Comparison of ENCODE assay signal across 8 cellular contexts in the genomic region with DNA sequence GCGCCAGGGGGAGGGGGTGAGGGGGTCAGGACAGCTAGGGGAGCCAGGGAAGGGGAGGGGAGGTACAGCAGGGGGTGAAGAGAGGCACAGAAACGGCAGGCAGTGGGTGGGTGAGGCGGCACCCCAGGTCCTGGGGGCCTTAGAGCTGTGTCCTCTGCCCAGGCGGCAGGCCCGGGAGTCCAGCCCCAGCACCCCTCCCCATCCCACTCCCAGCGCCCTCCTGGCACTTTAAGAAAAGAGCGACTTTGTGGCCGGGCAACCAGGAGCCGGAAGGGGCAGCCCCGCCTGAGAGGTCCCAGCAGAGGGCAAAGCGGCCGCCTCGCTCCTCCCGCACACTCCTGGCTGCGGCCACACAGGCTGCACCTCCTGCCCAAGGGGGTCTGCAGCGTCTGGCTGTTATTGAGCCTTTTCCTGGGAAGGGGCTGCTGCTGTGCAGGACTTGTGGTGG. TPM values are rescaled to one million over a fixed set of nuclear protein-coding genes. Genes with fewer than 3 reads are reported as not detected.
DNase-seq lines count a peak whose midpoint lies in the region.

No MANE protein-coding gene starts in this region.

- peak overlapping the region; percentile 45 for H2AK5ac ChIP-seq in mesendoderm (ENCODE audit: low read length)

- WGBS in mesendoderm (ENCODE audit: extremely low coverage, insufficient coverage, low lambda C conversion rate) = no CpG with 5 or more reads among the region's 16 CpGs
- 32% methylated on average over 16 of the region's 16 CpGs for WGBS in urinary bladder

- H3K36me3 Mint-ChIP-seq in activated T-helper 2 cell treated with anti-CD3 and anti-CD28 coated beads, Interferon-gamma antibody, Interleukin-2, Interleukin-4, amounts not matched to agents 10 μg/mL and 5 μg/mL and 100 μg/mL, durations not matched to agents 14 hours and 24 hours and 36 hours (ENCODE audit: low read depth) = no peaks in the 10 kb centered on the region

- H3K23ac ChIP-seq in mesendoderm (ENCODE audit: low read length) = no peak overlapping the region

- H3K4me1 Mint-ChIP-seq in activated T-helper 2 cell treated with anti-CD3 and anti-CD28 coated beads, Interferon-gamma antibody, Interleukin-2, Interleukin-4, amounts not matched to agents 10 μg/mL and 5 μg/mL and 100 μg/mL, durations not matched to agents 14 hours and 24 hours and 36 hours (ENCODE audit: low read depth) = no peaks in the 10 kb centered on the region

- no peaks in the 10 kb centered on the region for H3K79me2 ChIP-seq in mesendoderm (ENCODE audit: control insufficient read depth, insufficient read depth, low read length)

- no peak overlapping the region for H3K18ac ChIP-seq in mesendoderm (ENCODE audit: low read length)

- H3K9me3 Mint-ChIP-seq in activated T-helper 2 cell treated with anti-CD3 and anti-CD28 coated beads, Interferon-gamma antibody, Interleukin-2, Interleukin-4, amounts not matched to agents 10 μg/mL and 5 μg/mL and 100 μg/mL, durations not matched to agents 14 hours and 24 hours and 36 hours = no peaks in the 10 kb centered on the region

- no peak overlapping the region for H4K5ac ChIP-seq in mesendoderm (ENCODE audit: low read length)

- no peak overlapping the region for H3K9ac ChIP-seq in mesendoderm (ENCODE audit: low read length)

- H2BK120ac ChIP-seq in mesendoderm (ENCODE audit: low read depth, low read length) = no peak overlapping the region

- DNase-seq in DMS53 (lab: John Stamatoyannopoulos, UW) (peak; percentile 69), DMS53 treated with DMSO at 0.1 percent for 48 hours (lab: John Stamatoyannopoulos, UW; ENCODE audit: unreplicated experiment) (no peak), mesendoderm (no peak), NAMALWA (ENCODE audit: low spot score) (no peak), activated gamma-delta T cell (lab: John Stamatoyannopoulos, UW) (no peak)
- DNase-seq in activated T-helper 2 cell treated with anti-CD3 and anti-CD28 coated beads, Interferon-gamma antibody, Interleukin-2, Interleukin-4, amounts not matched to agents 10 μg/mL and 5 μg/mL and 100 μg/mL, durations not matched to agents 14 hours and 24 hours and 36 hours (ENCODE audit: low spot score) = no peak

- no peaks in the 10 kb centered on the region for H3K79me1 ChIP-seq in mesendoderm (ENCODE audit: low read length)

- no peak overlapping the region for H3K4ac ChIP-seq in mesendoderm (ENCODE audit: low read depth, low read length)

- no peak overlapping the region for H2BK15ac ChIP-seq in mesendoderm (replicated peaks; ENCODE audit: low read depth)

- H3K4me1 ChIP-seq in mesendoderm (ENCODE audit: control insufficient read depth, low read depth, low read length) = peaks cover 2% of the 10 kb centered on the region
- H3K4me1 ChIP-seq in urinary bladder (ENCODE audit: insufficient read depth) = no peaks in the 10 kb centered on the region

- H3K4me3 ChIP-seq in mesendoderm (ENCODE audit: low read length) (no peak overlapping the region), urinary bladder (ENCODE audit: low read depth, low read length) (peak overlapping the region; percentile 7)

- no peaks in the 10 kb centered on the region for H3K27me3 ChIP-seq in mesendoderm (ENCODE audit: insufficient read depth, low read length, poor library complexity)

- H3K27me3 Mint-ChIP-seq in activated T-helper 2 cell treated with anti-CD3 and anti-CD28 coated beads, Interferon-gamma antibody, Interleukin-2, Interleukin-4, amounts not matched to agents 10 μg/mL and 5 μg/mL and 100 μg/mL, durations not matched to agents 14 hours and 24 hours and 36 hours (ENCODE audit: low read depth) = peaks cover 7% of the 10 kb centered on the region

- intact Hi-C loops in activated T-helper 2 cell treated with anti-CD3 and anti-CD28 coated beads, Interferon-gamma antibody, Interleukin-2, Interleukin-4, amounts not matched to agents 10 μg/mL and 5 μg/mL and 100 μg/mL, durations not matched to agents 14 hours and 24 hours and 36 hours (cut with micrococcal nuclease) = no loop called here

- H3K56ac ChIP-seq in mesendoderm (ENCODE audit: low read length) = peak overlapping the region; percentile 49

- no peak overlapping the region for H3K4me3 Mint-ChIP-seq in activated T-helper 2 cell treated with anti-CD3 and anti-CD28 coated beads, Interferon-gamma antibody, Interleukin-2, Interleukin-4, amounts not matched to agents 10 μg/mL and 5 μg/mL and 100 μg/mL, durations not matched to agents 14 hours and 24 hours and 36 hours (ENCODE audit: low read depth)

- no peak overlapping the region for H2BK5ac ChIP-seq in mesendoderm (ENCODE audit: low read length)

- H3K36me3 ChIP-seq in mesendoderm (ENCODE audit: control insufficient read depth, insufficient read depth, low read length) = no peaks in the 10 kb centered on the region
- no peaks in the 10 kb centered on the region for H3K36me3 ChIP-seq in urinary bladder (ENCODE audit: insufficient read depth)

- no peak overlapping the region for H4K8ac ChIP-seq in mesendoderm (ENCODE audit: low read depth, low read length)

- no peak overlapping the region for H3K27ac Mint-ChIP-seq in activated T-helper 2 cell treated with anti-CD3 and anti-CD28 coated beads, Interferon-gamma antibody, Interleukin-2, Interleukin-4, amounts not matched to agents 10 μg/mL and 5 μg/mL and 100 μg/mL, durations not matched to agents 14 hours and 24 hours and 36 hours

- H3K27ac ChIP-seq in cingulate gyrus (ENCODE audit: low read depth, low read length) = peak overlapping the region; percentile 96
- H3K27ac ChIP-seq in mesendoderm (ENCODE audit: low read depth, low read length) = peak overlapping the region; percentile 25
- H3K27ac ChIP-seq in urinary bladder (ENCODE audit: low read depth) = no peak overlapping the region

- no peak overlapping the region for H3K4me2 ChIP-seq in mesendoderm (ENCODE audit: low read length)

RNA-seq across cellular contexts. Expression of gene NACC2, which starts 42.6 kb away (rescaled TPM):
- 2.0 TPM for polyA plus RNA-seq in mesendoderm (2013, experiment 1 of 2)
- polyA plus RNA-seq in mesendoderm (2013, experiment 2 of 2) = 2.2 TPM
- total RNA-seq in urinary bladder = 14.9 TPM
- 54.1 TPM for polyA plus RNA-seq in urinary bladder
- total RNA-seq in activated T-helper 2 cell treated with anti-CD3 and anti-CD28 coated beads, Interferon-gamma antibody, Interleukin-2, Interleukin-4, amounts not matched to agents 10 μg/mL and 5 μg/mL and 100 μg/mL, durations not matched to agents 14 hours and 24 hours and 36 hours = 5.4 and 5.5 TPM in 2 replicates
